In genomic region chr12:11839093-11839641, GRCh38 we compare ENCODE assay signal across 8 cellular contexts.
DNase-seq lines count a peak whose midpoint lies in the region; ATAC-seq and TF ChIP-seq lines count a peak whose summit lies in the region.

No MANE protein-coding gene starts in this region.

- no peaks in the 10 kb centered on the region for H3K9me3 ChIP-seq in smooth muscle cell (replicated peaks; ENCODE audit: low read depth)

- CTCF ChIA-PET in RWPE1 (lab: Yijun Ruan, JAX) = interaction anchor here (0.5 kb wide), 1 partner anchor 265 kb away, joined by 6 read pairs; no protein-coding TSS in a partner anchor

- H3K9ac ChIP-seq in smooth muscle cell (ENCODE audit: low read depth) = no peak overlapping the region

- H3K4me3 ChIP-seq in smooth muscle cell = no peak overlapping the region

- DNase-seq in Kasumi-1 (lab: John Stamatoyannopoulos, UW) (peak; percentile 58 to 70), RPMI7951 (ENCODE audit: low read depth) (peak; percentile 73), globus pallidus (ENCODE audit: low spot score) (peak; percentile 75), smooth muscle cell (lab: John Stamatoyannopoulos, UW; ENCODE audit: unreplicated experiment) (no peak), RWPE1 (ENCODE audit: low spot score) (no peak), epidermal melanocyte (ENCODE audit: insufficient read length, low spot score) (no peak)

- peaks cover 7% of the 10 kb centered on the region for H4K20me1 ChIP-seq in smooth muscle cell (ENCODE audit: low read depth)

- 62% methylated on average over 8 of the region's 8 CpGs for WGBS in smooth muscle cell (ENCODE audit: low lambda C conversion rate)

- H3K27me3 ChIP-seq in smooth muscle cell (ENCODE audit: low read depth) = no peaks in the 10 kb centered on the region

- H3K4me2 ChIP-seq in smooth muscle cell = no peak overlapping the region

- POLR2A ChIA-PET in RWPE1 (lab: Yijun Ruan, JAX; ENCODE audit: low non-redundant PET) = no interaction called here

- H3F3A ChIP-seq in smooth muscle cell (ENCODE audit: low read depth) = peaks cover 3% of the 10 kb centered on the region

- H2AFZ ChIP-seq in smooth muscle cell (ENCODE audit: low read depth) = no peak overlapping the region

- peaks cover 38% of the 10 kb centered on the region for H3K79me2 ChIP-seq in smooth muscle cell (ENCODE audit: low read depth)

- H3K27ac ChIP-seq in smooth muscle cell (ENCODE audit: low read depth) (peak overlapping the region; percentile 25), RWPE1 (no peak overlapping the region)

- H3K36me3 ChIP-seq in smooth muscle cell (ENCODE audit: low read depth) = no peaks in the 10 kb centered on the region

- H3K4me1 ChIP-seq in smooth muscle cell (ENCODE audit: low read depth) = no peaks in the 10 kb centered on the region

- ATAC-seq in HG03342 (IDR thresholded peaks at IDR 0.05; ENCODE audit: unreplicated experiment) (no peak), HG03039 (IDR thresholded peaks at IDR 0.05; ENCODE audit: unreplicated experiment) (no peak)

- TF ChIP-seq CTCF in smooth muscle cell (IDR thresholded peaks at IDR 0.05; ENCODE audit: borderline replicate concordance, insufficient read depth, poor library complexity, severe bottlenecking) (no peak), RWPE1 (conservative IDR thresholded peaks at IDR 0.05; ENCODE audit: low read depth) (no peak)

Comparison
In these comparisons a context has a peak if more than half of its experiments do, and no peak if none do; other contexts are left out.
1. DNase-seq: peak in Kasumi-1 (2 of 2), RPMI7951 (single experiment) and globus pallidus (single experiment); none in smooth muscle cell (single experiment), RWPE1 (single experiment) and epidermal melanocyte (single experiment).